8 cellular contexts compared by ENCODE assay signal in the genomic region with DNA sequence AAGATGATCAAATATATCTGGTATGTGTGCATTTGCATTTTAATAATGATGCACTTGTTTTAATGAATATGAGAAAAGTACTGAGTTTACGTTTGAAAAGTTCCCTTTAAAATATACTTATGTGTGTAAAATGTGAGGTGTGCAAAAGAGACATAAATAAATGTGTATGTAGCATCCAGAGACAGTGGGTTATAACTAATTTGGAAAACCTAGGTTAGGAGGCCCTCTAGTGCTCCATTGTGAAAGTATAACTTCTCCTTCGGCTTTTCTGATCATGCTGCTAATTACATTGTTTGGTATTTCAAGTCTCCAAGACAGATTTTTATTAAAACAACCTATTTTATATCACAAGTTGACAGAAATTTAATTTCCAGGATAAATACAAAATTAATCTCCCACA. TPM values are rescaled to one million over a fixed set of nuclear protein-coding genes. Genes with fewer than 3 reads are reported as not detected.
A peak's percentile ranks its signal among the peaks of the same experiment; 100 is the strongest.
DNase-seq lines count a peak whose midpoint lies in the region; ATAC-seq and TF ChIP-seq lines count a peak whose summit lies in the region.

No MANE protein-coding gene starts in this region.

- no peaks in the 10 kb centered on the region for H3K4me1 ChIP-seq in heart left ventricle

- intact Hi-C loops in heart left ventricle (cut with DNase I) = loop anchor here in 8 of 10 donors (2.0 to 10.0 kb wide), 3 partner anchors 71 to 73 kb away; no protein-coding TSS in a partner anchor
- intact Hi-C loops in left ventricle myocardium superior (cut with micrococcal nuclease) = no loop called here

- H3K27ac ChIP-seq in heart left ventricle = no peak overlapping the region

- H3K9me3 Mint-ChIP-seq in naive B cell = no peaks in the 10 kb centered on the region
- no peaks in the 10 kb centered on the region for H3K9me3 Mint-ChIP-seq in mesothelial cell of epicardium

- TF ChIP-seq CTCF in heart left ventricle (IDR thresholded peaks at IDR 0.05) (peak in 11 of 12 donors; percentile 13 to 62 (median 47)), mesothelial cell of epicardium (IDR thresholded peaks at IDR 0.05; ENCODE audit: unreplicated experiment) (no peak), omental fat pad (IDR thresholded peaks at IDR 0.05) (no peak)

- H3K36me3 ChIP-seq in heart left ventricle = no peaks in the 10 kb centered on the region

- 4 to 6% (median 5%) methylated on average over 2 of the region's 2 CpGs for WGBS in heart left ventricle, 4 donors

- no peak for TF ChIP-seq POLR2A in heart left ventricle (IDR thresholded peaks at IDR 0.05)

- no peak overlapping the region for H3K27ac Mint-ChIP-seq in naive B cell
- no peak overlapping the region for H3K27ac Mint-ChIP-seq in mesothelial cell of epicardium

- H3K27me3 Mint-ChIP-seq in naive B cell (peaks cover 0 to 7% (median 0%) of the 10 kb centered on the region in 3 donors), mesothelial cell of epicardium (ENCODE audit: low read depth) (peaks cover 20% of the 10 kb centered on the region)

- no peak for DNase-seq in heart left ventricle
- no peak for DNase-seq in left ventricle myocardium superior
- peak; percentile 34 for DNase-seq in NCI-H460 (ENCODE audit: extremely low read depth, low read depth)
- peak; percentile 44 for DNase-seq in cerebellum (ENCODE audit: low spot score)
- peak; percentile 26 for DNase-seq in naive B cell
- DNase-seq in mesothelial cell of epicardium (ENCODE audit: low spot score in 2 of 2, unreplicated experiment in 2 of 2) = no peak
- no peak for DNase-seq in omental fat pad (ENCODE audit: low spot score)

- no peak for ATAC-seq in heart left ventricle
- ATAC-seq in left ventricle myocardium superior = no peak
- peak; percentile 80 for ATAC-seq in HG02885 (IDR thresholded peaks at IDR 0.05; ENCODE audit: poor library complexity, unreplicated experiment)
- ATAC-seq in naive B cell (ENCODE audit: low read depth in 2 of 2) = peak; percentile 37 to 59
- no peak for ATAC-seq in omental fat pad (ENCODE audit: low FRiP score)

- H3K27me3 ChIP-seq in heart left ventricle = peaks cover 0 to 4% (median 0%) of the 10 kb centered on the region in 9 donors

- H3K9me3 ChIP-seq in heart left ventricle = no peaks in the 10 kb centered on the region

- H3K4me3 Mint-ChIP-seq in naive B cell (no peak overlapping the region), mesothelial cell of epicardium (no peak overlapping the region)

- H3K4me1 Mint-ChIP-seq in naive B cell (no peaks in the 10 kb centered on the region), mesothelial cell of epicardium (peaks cover under 1% of the 10 kb centered on the region)

- H3K36me3 Mint-ChIP-seq in naive B cell (no peaks in the 10 kb centered on the region), mesothelial cell of epicardium (no peaks in the 10 kb centered on the region)

- H3K4me3 ChIP-seq in heart left ventricle = no peak overlapping the region

RNA-seq across cellular contexts. Expression of a gene that starts 30.1 kb away (rescaled TPM):
- total RNA-seq in heart left ventricle (1 to 10 TPM in 1 of 9 donors, not detected in 8; 2.0 TPM), left ventricle myocardium superior (not detected), cerebellum (0.09 TPM), mesothelial cell of epicardium (0.13 TPM in 1 of 3 replicates, not detected in the others), omental fat pad (1 to 10 TPM in 3 of 4 donors, under 1 TPM in 1; 0.94 to 6.9 (median 4.1) TPM)
- polyA plus RNA-seq in heart left ventricle (under 1 TPM in 1 of 2 donors, not detected in 1; 0.04 TPM), naive B cell (ENCODE audit: low read depth in 6 of 6) (not detected)
- 0.12 and 0.55 TPM in 2 replicates for total RNA-seq in NCI-H460 (2014; rRNA removed; shearing (Covaris generic))
- polyA plus RNA-seq in NCI-H460 (2014; cell fraction: nucleus; rRNA removed) = 0.64 and 2.3 TPM in 2 replicates

Comparison
In these comparisons a context has a peak if more than half of its experiments do, and no peak if none do; other contexts are left out.
1. ATAC-seq: peak in HG02885 (single experiment) and naive B cell (2 of 2); none in heart left ventricle (0 of 4), left ventricle myocardium superior (single experiment) and omental fat pad (single experiment).
2. DNase-seq: peak in NCI-H460 (single experiment), cerebellum (single experiment) and naive B cell (single experiment); none in heart left ventricle (0 of 5), left ventricle myocardium superior (single experiment), mesothelial cell of epicardium (0 of 2) and omental fat pad (single experiment).
3. CTCF ChIP-seq: peak in heart left ventricle (11 of 12); none in mesothelial cell of epicardium (single experiment) and omental fat pad (0 of 3).